In the genomic region with DNA sequence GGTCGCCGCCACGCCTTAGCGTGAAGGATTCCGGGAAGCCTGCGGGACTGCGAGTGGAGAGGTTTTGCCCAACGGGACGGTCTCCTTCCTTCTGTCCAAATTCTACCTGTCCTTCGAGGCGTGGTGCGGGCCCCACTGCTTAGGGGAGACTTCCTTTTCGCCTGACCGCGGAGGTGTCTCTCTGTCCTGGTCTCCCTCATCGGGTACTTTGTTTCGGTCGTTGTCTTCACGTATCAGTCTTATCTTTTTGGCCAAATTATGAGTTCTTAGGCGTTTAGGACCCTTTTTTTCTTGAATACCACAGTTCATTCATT, we compare ENCODE assay signal across 8 cellular contexts. TPM values are rescaled to one million over a fixed set of nuclear protein-coding genes. Genes with fewer than 3 reads are reported as not detected.
DNase-seq lines count a peak whose midpoint lies in the region; ATAC-seq and TF ChIP-seq lines count a peak whose summit lies in the region.

No MANE protein-coding gene starts in this region.

- peak overlapping the region; percentile 78 for H3K27ac ChIP-seq in C4-2B

- ATAC-seq in HG03025 (IDR thresholded peaks at IDR 0.05; ENCODE audit: low FRiP score, unreplicated experiment) = peak; percentile 18
- no peak for ATAC-seq in GM19467 (IDR thresholded peaks at IDR 0.05; ENCODE audit: unreplicated experiment)

- TF ChIP-seq CTCF in C4-2B (conservative IDR thresholded peaks at IDR 0.05) = no peak
- no peak for TF ChIP-seq CTCF in astrocyte of the spinal cord (IDR thresholded peaks at IDR 0.05; ENCODE audit: low read depth, low read length)

- in situ Hi-C loops in astrocyte of the spinal cord (cut with HindIII; ENCODE audit: low sequenced_read_pairs) = no loop called here

- H3K27me3 ChIP-seq in mononuclear cell (ENCODE audit: insufficient read depth, low read length) = no peaks in the 10 kb centered on the region

- no peaks in the 10 kb centered on the region for H3K9me3 ChIP-seq in mononuclear cell (ENCODE audit: low read depth, low read length)

- DNase-seq in astrocyte of the spinal cord (ENCODE audit: low read depth, low spot score) (no peak), NCI-H2081 treated with DMSO at 0.1 percent for 48 hours (lab: John Stamatoyannopoulos, UW) (no peak), DMS 273 (lab: John Stamatoyannopoulos, UW; ENCODE audit: unreplicated experiment) (no peak), NCI-H69 (lab: John Stamatoyannopoulos, UW) (no peak)

- H3K4me1 ChIP-seq in mononuclear cell (ENCODE audit: insufficient read depth, low read length) = peaks cover 33% of the 10 kb centered on the region

- H3K4me3 ChIP-seq in astrocyte of the spinal cord (ENCODE audit: low read depth, low read length) (peak overlapping the region; percentile 94), mononuclear cell (ENCODE audit: low read length) (peak overlapping the region; percentile 91)

RNA-seq across cellular contexts. Expression of a gene that starts 0.4 kb away (rescaled TPM):
- 9.1 TPM for total RNA-seq in mononuclear cell

RNA-seq across cellular contexts. Expression of a gene that starts 14.6 kb away (rescaled TPM):
- 7.5 TPM for total RNA-seq in mononuclear cell

RNA-seq across cellular contexts. Expression of a gene that starts 20.1 kb away (rescaled TPM):
- 6.7 TPM for total RNA-seq in mononuclear cell

RNA-seq across cellular contexts. Expression of a gene that starts 27.1 kb away (rescaled TPM):
- total RNA-seq in mononuclear cell = 0.10 TPM

RNA-seq across cellular contexts. Expression of a gene that starts 37.1 kb away (rescaled TPM):
- 2.7 TPM for total RNA-seq in mononuclear cell
